Comparison of ENCODE assay signal across 14 cellular contexts in genomic region chr14:100710391-100711116, GRCh38. TPM values are rescaled to one million over a fixed set of nuclear protein-coding genes. Genes with fewer than 3 reads are reported as not detected.
"Had no signal": no experiment of that assay in that cellular context is flagged by ENCODE, and none has a peak within 500 bp of the region (broad histone marks: within the 10 kb centered on the region; RNA-seq: fewer than 3 reads in every experiment).

No MANE protein-coding gene starts in this region.

- H3K4me3 Mint-ChIP-seq: activated CD4-positive, alpha-beta T cell treated with anti-CD3 and anti-CD28 coated beads, Interleukin-2, amount 10 ng/mL, durations not matched to agents 7 days and 5 days; activated naive CD4-positive, alpha-beta T cell treated with anti-CD3 and anti-CD28 coated beads for 36 hours; activated T-helper 17 cell treated with anti-CD3 and anti-CD28 coated beads, Interleukin-2, amount 50 U/mL, for 72 hours; naive thymus-derived CD8-positive, alpha-beta T cell had no signal

- H3K36me3 Mint-ChIP-seq: naive thymus-derived CD8-positive, alpha-beta T cell had no signal

- H3K9me3 ChIP-seq: stomach, vagina had no signal

- H3K9me3 Mint-ChIP-seq: activated CD4-positive, alpha-beta T cell treated with anti-CD3 and anti-CD28 coated beads, Interleukin-2, amount 10 ng/mL, durations not matched to agents 7 days and 5 days; activated naive CD4-positive, alpha-beta T cell treated with anti-CD3 and anti-CD28 coated beads for 36 hours; activated T-helper 17 cell treated with anti-CD3 and anti-CD28 coated beads, Interleukin-2, amount 50 U/mL, for 72 hours had no signal

- H3K36me3 ChIP-seq: stomach, vagina, WERI-Rb-1 had no signal

- H3K27ac ChIP-seq: vagina had no signal

- DNase-seq: activated naive CD4-positive, alpha-beta T cell treated with anti-CD3 and anti-CD28 coated beads for 36 hours; activated T-cell treated with anti-CD3 and anti-CD28 coated beads for 4 hours; stimulated activated CD4-positive, alpha-beta T cell treated with anti-CD3 and anti-CD28 coated beads, Interleukin-4, amount 100 ng/mL, for 4 hours; stomach; T-helper 1 cell had no signal

- H3K4me1 Mint-ChIP-seq: activated CD4-positive, alpha-beta T cell treated with anti-CD3 and anti-CD28 coated beads, Interleukin-2, amount 10 ng/mL, durations not matched to agents 7 days and 5 days; activated T-helper 17 cell treated with anti-CD3 and anti-CD28 coated beads, Interleukin-2, amount 50 U/mL, for 72 hours had no signal

- H3K4me3 ChIP-seq: lung had no signal

- H3K27me3 ChIP-seq: vagina had no signal

- ATAC-seq: activated T-helper 17 cell treated with anti-CD3 and anti-CD28 coated beads, Interleukin-2, amount 50 U/mL, for 72 hours; naive thymus-derived CD8-positive, alpha-beta T cell had no signal

- H3K27ac Mint-ChIP-seq: activated CD4-positive, alpha-beta T cell treated with anti-CD3 and anti-CD28 coated beads, Interleukin-2, amount 10 ng/mL, durations not matched to agents 7 days and 5 days; activated naive CD4-positive, alpha-beta T cell treated with anti-CD3 and anti-CD28 coated beads for 36 hours; activated T-helper 17 cell treated with anti-CD3 and anti-CD28 coated beads, Interleukin-2, amount 50 U/mL, for 72 hours; naive thymus-derived CD8-positive, alpha-beta T cell had no signal

RNA-seq across cellular contexts. Expression of gene DLK1, which starts 16.1 kb away (rescaled TPM):
- total RNA-seq: activated CD4-positive, alpha-beta T cell treated with anti-CD3 and anti-CD28 coated beads, Interleukin-2, amount 10 ng/mL, durations not matched to agents 7 days and 5 days; activated CD8-positive, alpha-beta memory T cell treated with anti-CD3 and anti-CD28 coated beads for 36 hours; activated naive CD4-positive, alpha-beta T cell treated with anti-CD3 and anti-CD28 coated beads for 36 hours; activated T-helper 17 cell treated with anti-CD3 and anti-CD28 coated beads, Interleukin-2, amount 50 U/mL, for 72 hours; dermis blood vessel endothelial cell; mononuclear cell; naive thymus-derived CD8-positive, alpha-beta T cell had no signal
- polyA plus RNA-seq: naive thymus-derived CD8-positive, alpha-beta T cell had no signal
